In genomic region chr3:157502916-157503620, GRCh38 we compare ENCODE assay signal across 16 cellular contexts. TPM values are rescaled to one million over a fixed set of nuclear protein-coding genes. Genes with fewer than 3 reads are reported as not detected.
A peak's percentile ranks its signal among the peaks of the same experiment; 100 is the strongest.
DNase-seq lines count a peak whose midpoint lies in the region; ATAC-seq and TF ChIP-seq lines count a peak whose summit lies in the region.
"Had no signal": no experiment of that assay in that cellular context is flagged by ENCODE, and none has a peak within 500 bp of the region (broad histone marks: within the 10 kb centered on the region; RNA-seq: fewer than 3 reads in every experiment).

Gene VEPH1 (minus strand): TSS chr3:157503416. CDS start chr3:157495349, 8,067 bp downstream.

- H3K27ac Mint-ChIP-seq in glutamatergic neuron (ENCODE audit: unreplicated experiment), result no peak within 1 kb of the TSS
- H3K27ac Mint-ChIP-seq: activated naive CD4-positive, alpha-beta T cell treated with anti-CD3 and anti-CD28 coated beads, Interleukin-2, amount 50 U/mL, for 72 hours had no signal

- H3K36me3 Mint-ChIP-seq in glutamatergic neuron (ENCODE audit: unreplicated experiment), result no peaks in the 10 kb centered on the region
- H3K36me3 Mint-ChIP-seq: activated naive CD4-positive, alpha-beta T cell treated with anti-CD3 and anti-CD28 coated beads, Interleukin-2, amount 50 U/mL, for 72 hours had no signal

- TF ChIP-seq CTCF in glutamatergic neuron (IDR thresholded peaks at IDR 0.05; ENCODE audit: partially characterized antibody, unreplicated experiment), result no peak

- no peak for ATAC-seq in GM21717 (IDR thresholded peaks at IDR 0.05; ENCODE audit: unreplicated experiment)
- ATAC-seq: activated naive CD4-positive, alpha-beta T cell treated with anti-CD3 and anti-CD28 coated beads, Interleukin-2, amount 50 U/mL, for 72 hours; HCT116 had no signal

- peaks cover 10% of the 10 kb centered on the region for H3K4me1 Mint-ChIP-seq in glutamatergic neuron (ENCODE audit: low read depth, unreplicated experiment)

- H3K4me3 Mint-ChIP-seq in glutamatergic neuron (ENCODE audit: unreplicated experiment), result no peak within 1 kb of the TSS

- peaks cover 4% of the 10 kb centered on the region for H3K9me3 Mint-ChIP-seq in glutamatergic neuron (ENCODE audit: unreplicated experiment)
- H3K9me3 Mint-ChIP-seq: activated naive CD4-positive, alpha-beta T cell treated with anti-CD3 and anti-CD28 coated beads, Interleukin-2, amount 50 U/mL, for 72 hours had no signal

- no peaks in the 10 kb centered on the region for H3K27me3 Mint-ChIP-seq in glutamatergic neuron (ENCODE audit: unreplicated experiment)

- DNase-seq in EH (ENCODE audit: low read depth) (peak; percentile 71), amniotic epithelial cell (ENCODE audit: low read depth) (peak; percentile 76), glutamatergic neuron (peak; percentile 34), non-pigmented ciliary epithelial cell (ENCODE audit: low read depth) (peak; percentile 54), hippocampal formation (lab: John Stamatoyannopoulos, UW) (no peak), NCI-H2171 (lab: John Stamatoyannopoulos, UW) (no peak)
- DNase-seq in activated naive CD4-positive, alpha-beta T cell treated with Interleukin-2 at 50 U/mL for 16 hours, result no peak
- DNase-seq: AML-193, GDM1, MM.1S, NCI-H748 treated with DMSO at 0.1 percent for 48 hours, small intestine, T-helper 2 cell had no signal

RNA-seq across cellular contexts. Expression of gene VEPH1, which starts in this region (rescaled TPM):
- total RNA-seq in glutamatergic neuron (ENCODE audit: unreplicated experiment), result 9.3 TPM
- total RNA-seq: activated naive CD4-positive, alpha-beta T cell treated with anti-CD3 and anti-CD28 coated beads, Interleukin-2, amount 50 U/mL, for 72 hours had no signal

Comparison
In these comparisons a context has a peak if more than half of its experiments do, and no peak if none do; other contexts are left out.
1. DNase-seq: peak in EH (single experiment), amniotic epithelial cell (single experiment), glutamatergic neuron (single experiment) and non-pigmented ciliary epithelial cell (single experiment); none in hippocampal formation (0 of 2), NCI-H2171 (single experiment) and activated naive CD4-positive, alpha-beta T cell treated with Interleukin-2 at 50 U/mL for 16 hours (single experiment).